8 cellular contexts compared by ENCODE assay signal in genomic region chr3:179347383-179348194, GRCh38. TPM values are rescaled to one million over a fixed set of nuclear protein-coding genes. Genes with fewer than 3 reads are reported as not detected.
DNase-seq lines count a peak whose midpoint lies in the region; ATAC-seq and TF ChIP-seq lines count a peak whose summit lies in the region.

MFN1 (plus strand) TSS chr3:179347709; CDS start chr3:179348852, 1,143 bp downstream.

- H3K27me3 Mint-ChIP-seq in endothelial cell (ENCODE audit: unreplicated experiment) (peaks cover 3% of the 10 kb centered on the region), mesothelial cell of epicardium (ENCODE audit: low read depth) (no peaks in the 10 kb centered on the region)

- H3K9me3 Mint-ChIP-seq in endothelial cell (ENCODE audit: unreplicated experiment) (no peaks in the 10 kb centered on the region), mesothelial cell of epicardium (no peaks in the 10 kb centered on the region)

- peak within 1 kb of the TSS; percentile 92 for H3K4me3 ChIP-seq in OCI-LY3 (ENCODE audit: low read length)

- H3K4me1 Mint-ChIP-seq in endothelial cell (ENCODE audit: unreplicated experiment), result peaks cover 10% of the 10 kb centered on the region
- H3K4me1 Mint-ChIP-seq in mesothelial cell of epicardium, result peaks cover 6% of the 10 kb centered on the region

- peaks cover 37% of the 10 kb centered on the region for H3K36me3 ChIP-seq in OCI-LY3 (replicated peaks; ENCODE audit: low read depth, low read length)

- peak within 1 kb of the TSS; percentile 98 for H3K4me3 Mint-ChIP-seq in endothelial cell (ENCODE audit: unreplicated experiment)
- peak within 1 kb of the TSS; percentile 100 for H3K4me3 Mint-ChIP-seq in mesothelial cell of epicardium

- peak; percentile 92 for ATAC-seq in GM21515 (IDR thresholded peaks at IDR 0.05; ENCODE audit: unreplicated experiment)

- H3K27ac Mint-ChIP-seq in endothelial cell (ENCODE audit: unreplicated experiment), result peak within 1 kb of the TSS; percentile 94
- H3K27ac Mint-ChIP-seq in mesothelial cell of epicardium, result peak within 1 kb of the TSS; percentile 99

- H3K79me2 ChIP-seq in OCI-LY3 (ENCODE audit: low read length), result peaks cover 35% of the 10 kb centered on the region

- H4K20me1 ChIP-seq in OCI-LY3 (ENCODE audit: insufficient read depth, low read length), result peaks cover 6% of the 10 kb centered on the region; the same call in 1 of the 2 replicates

- peaks cover 27% of the 10 kb centered on the region for H3K4me1 ChIP-seq in OCI-LY3 (ENCODE audit: low read length)

- H3K4me2 ChIP-seq in OCI-LY3 (ENCODE audit: low read length), result peak within 1 kb of the TSS; percentile 97

- H2AFZ ChIP-seq in OCI-LY3 (ENCODE audit: low read depth, low read length), result peak within 1 kb of the TSS; percentile 32; the same call in 1 of the 2 replicates

- DNase-seq in D341Med (ENCODE audit: low spot score), result peak; percentile 92
- DNase-seq in HuH-7 (ENCODE audit: low spot score), result peak; percentile 74
- peak; percentile 89 for DNase-seq in activated CD8-positive, alpha-beta memory T cell treated with anti-CD3 and anti-CD28 coated beads, Interleukin-2, amount 50 U/mL, for 48 hours
- peak; percentile 84 for DNase-seq in endothelial cell (ENCODE audit: low spot score)
- DNase-seq in mesothelial cell of epicardium (ENCODE audit: low spot score in 2 of 2, unreplicated experiment in 2 of 2), result peak; percentile 64 to 85
- DNase-seq in stimulated activated CD8-positive, alpha-beta memory T cell treated with anti-CD3 and anti-CD28 coated beads, Interleukin-15, amount 100 ng/mL, for 48 hours (ENCODE audit: low read depth in 2 of 2), result peak; percentile 82 to 89

- no peak for TF ChIP-seq CTCF in OCI-LY3 (IDR thresholded peaks at IDR 0.05; ENCODE audit: low read depth, low read length)
- no peak for TF ChIP-seq CTCF in endothelial cell (IDR thresholded peaks at IDR 0.05; ENCODE audit: unreplicated experiment)
- no peak for TF ChIP-seq CTCF in mesothelial cell of epicardium (IDR thresholded peaks at IDR 0.05; ENCODE audit: unreplicated experiment)

- H3K9ac ChIP-seq in OCI-LY3 (ENCODE audit: low read length), result peak within 1 kb of the TSS; percentile 87

- no peaks in the 10 kb centered on the region for H3K9me3 ChIP-seq in OCI-LY3 (ENCODE audit: insufficient read depth, low read length)

- no peaks in the 10 kb centered on the region for H3K27me3 ChIP-seq in OCI-LY3 (ENCODE audit: low read depth, low read length)

- peak within 1 kb of the TSS; percentile 86 for H3K27ac ChIP-seq in OCI-LY3 (ENCODE audit: low read length)

- H3K36me3 Mint-ChIP-seq in endothelial cell (ENCODE audit: low read depth, unreplicated experiment), result peaks cover 12% of the 10 kb centered on the region
- H3K36me3 Mint-ChIP-seq in mesothelial cell of epicardium, result peaks cover 7% of the 10 kb centered on the region

RNA-seq across cellular contexts. Expression of gene MFN1, which starts in this region (rescaled TPM):
- total RNA-seq in endothelial cell (ENCODE audit: unreplicated experiment) (30.7 TPM), mesothelial cell of epicardium (61.0 to 65.5 TPM (median 64.7 TPM) in 3 replicates)

Comparison
In these comparisons a context has a peak if more than half of its experiments do, and no peak if none do; other contexts are left out.
1. Peak in every context shown above with its lines: DNase-seq, ATAC-seq, H3K4me3 ChIP-seq and H3K27ac ChIP-seq.